In genomic region chr3:182980204-182981037, GRCh38 we compare ENCODE assay signal across 8 cellular contexts. TPM values are rescaled to one million over a fixed set of nuclear protein-coding genes. Genes with fewer than 3 reads are reported as not detected.
DNase-seq lines count a peak whose midpoint lies in the region; ATAC-seq and TF ChIP-seq lines count a peak whose summit lies in the region.

DCUN1D1 (minus strand) TSS chr3:182980538; CDS start chr3:182980489, 49 bp downstream.

- peak within 1 kb of the TSS; percentile 93 to 96 for H3K4me3 ChIP-seq in prostate gland
- peak within 1 kb of the TSS; percentile 74 for H3K4me3 ChIP-seq in upper lobe of right lung

- under 1% methylated on average over 45 of the region's 106 CpGs for WGBS in prostate gland

- DNase-seq in GM13976 (ENCODE audit: low spot score): peak; percentile 97
- DNase-seq in NCI-H1417 (lab: John Stamatoyannopoulos, UW): peak; percentile 78 to 92 (median 88)
- peak; percentile 67 for DNase-seq in amniotic epithelial cell (ENCODE audit: low read depth)
- peak; percentile 93 for DNase-seq in left cardiac atrium
- peak; percentile 83 for DNase-seq in prostate gland (ENCODE audit: low spot score)
- peak; percentile 96 for DNase-seq in upper lobe of right lung

- in situ Hi-C loops in GM13976 (cut with MboI; ENCODE audit: low sequenced_read_pairs, unreplicated experiment): no loop called here

- H3K36me3 Mint-ChIP-seq in T-helper 1 cell treated with Interleukin-12 subunit alpha and Interleukin-12 subunit beta and Interleukin-4 antibody, amounts not matched to agents 30 μg/mL and 1 μg/mL, for 36 hours (ENCODE audit: low read depth): peaks cover 4% of the 10 kb centered on the region

- TF ChIP-seq CTCF in GM13976 (IDR thresholded peaks at IDR 0.05; ENCODE audit: borderline replicate concordance, control extremely low read depth, extremely low read depth, insufficient read depth, missing control alignments) (no peak), prostate gland (IDR thresholded peaks at IDR 0.05) (no peak), upper lobe of right lung (IDR thresholded peaks at IDR 0.05) (no peak)

- peak within 1 kb of the TSS; percentile 86 for H3K27ac ChIP-seq in prostate gland
- peak within 1 kb of the TSS; percentile 89 for H3K27ac ChIP-seq in upper lobe of right lung

- H3K9me3 ChIP-seq in prostate gland (no peaks in the 10 kb centered on the region), upper lobe of right lung (no peaks in the 10 kb centered on the region)

- no peaks in the 10 kb centered on the region for H3K27me3 Mint-ChIP-seq in T-helper 1 cell treated with Interleukin-12 subunit alpha and Interleukin-12 subunit beta and Interleukin-4 antibody, amounts not matched to agents 30 μg/mL and 1 μg/mL, for 36 hours (ENCODE audit: low read depth)

- H3K4me1 ChIP-seq in prostate gland (replicated peaks): no peaks in the 10 kb centered on the region
- H3K4me1 ChIP-seq in upper lobe of right lung: peaks cover 19% of the 10 kb centered on the region

- H3K27me3 ChIP-seq in prostate gland (replicated peaks; ENCODE audit: insufficient read depth) (no peaks in the 10 kb centered on the region), upper lobe of right lung (no peaks in the 10 kb centered on the region)

- H3K9me3 Mint-ChIP-seq in T-helper 1 cell treated with Interleukin-12 subunit alpha and Interleukin-12 subunit beta and Interleukin-4 antibody, amounts not matched to agents 30 μg/mL and 1 μg/mL, for 36 hours: no peaks in the 10 kb centered on the region

- ATAC-seq in HG02759 (IDR thresholded peaks at IDR 0.05; ENCODE audit: unreplicated experiment) (peak; percentile 93), left cardiac atrium (peak; percentile 96 to 98), upper lobe of right lung (peak; percentile 97)

- H3K36me3 ChIP-seq in prostate gland (no peaks in the 10 kb centered on the region), upper lobe of right lung (no peaks in the 10 kb centered on the region)

- peak; percentile 61 for TF ChIP-seq POLR2A in prostate gland (IDR thresholded peaks at IDR 0.05)

- peaks cover 27% of the 10 kb centered on the region for H3K4me1 Mint-ChIP-seq in T-helper 1 cell treated with Interleukin-12 subunit alpha and Interleukin-12 subunit beta and Interleukin-4 antibody, amounts not matched to agents 30 μg/mL and 1 μg/mL, for 36 hours (ENCODE audit: low read depth)

- peak within 1 kb of the TSS; percentile 95 for H3K4me3 Mint-ChIP-seq in T-helper 1 cell treated with Interleukin-12 subunit alpha and Interleukin-12 subunit beta and Interleukin-4 antibody, amounts not matched to agents 30 μg/mL and 1 μg/mL, for 36 hours

- peak within 1 kb of the TSS; percentile 77 for H3K27ac Mint-ChIP-seq in T-helper 1 cell treated with Interleukin-12 subunit alpha and Interleukin-12 subunit beta and Interleukin-4 antibody, amounts not matched to agents 30 μg/mL and 1 μg/mL, for 36 hours

- intact Hi-C loops in left cardiac atrium (cut with DNase I): no loop called here
- intact Hi-C loops in prostate gland (cut with DNase I): loop anchor here (10.0 kb wide), 1 partner anchor 114 kb away; the partner anchor contains the start of gene MCCC1
- intact Hi-C loops in upper lobe of right lung (cut with DNase I): no loop called here

RNA-seq across cellular contexts. Expression of gene DCUN1D1, which starts in this region (rescaled TPM):
- total RNA-seq in left cardiac atrium (10 to 100 TPM; 30.5 to 31.2 TPM), prostate gland (10 to 100 TPM; 25.5 to 25.6 TPM), upper lobe of right lung (49.9 TPM)

Comparison
In these comparisons a context has a peak if more than half of its experiments do, and no peak if none do; other contexts are left out.
1. Peak in every context shown above with its lines: DNase-seq, ATAC-seq, H3K4me3 ChIP-seq and H3K27ac ChIP-seq.